ENCODE assay signal across 21 cellular contexts in the genomic region with DNA sequence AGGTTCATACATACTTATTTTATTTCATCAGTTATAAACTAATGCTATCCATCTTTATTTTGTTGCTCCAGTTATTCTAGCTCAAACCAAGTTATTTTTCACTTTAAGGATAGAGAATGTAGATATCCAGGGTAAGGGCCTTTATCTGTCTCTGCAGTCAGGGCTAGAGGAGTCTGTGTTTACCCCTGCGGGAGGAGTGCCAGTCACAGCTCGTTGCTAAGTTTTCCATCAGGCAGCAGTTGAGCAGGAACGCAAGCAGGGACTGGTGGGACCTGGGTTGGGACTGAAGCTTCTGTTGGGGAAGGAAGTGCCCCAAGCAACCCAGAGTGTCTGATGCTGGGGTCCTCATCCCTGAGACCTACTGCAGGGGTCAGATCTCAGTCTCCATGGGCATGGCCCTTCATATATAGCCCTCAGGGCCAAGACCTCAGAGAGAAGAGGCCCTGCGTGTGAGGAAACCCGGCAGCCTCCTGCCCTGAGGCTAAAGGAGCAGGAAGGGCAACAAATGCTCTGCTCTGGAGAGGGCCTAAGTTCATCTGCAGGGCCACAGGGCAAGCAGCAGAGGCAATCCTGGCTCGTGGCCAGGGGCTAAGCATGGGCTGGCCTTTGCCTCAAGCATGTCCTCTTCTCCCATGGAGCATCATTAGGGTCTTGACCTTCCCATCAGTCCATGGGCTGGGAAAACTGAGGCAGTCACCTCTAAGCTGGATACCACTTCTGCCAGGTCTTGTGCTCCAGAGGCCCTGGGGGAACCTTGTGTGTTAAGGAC. TPM values are rescaled to one million over a fixed set of nuclear protein-coding genes. Genes with fewer than 3 reads are reported as not detected.
A peak's percentile ranks its signal among the peaks of the same experiment; 100 is the strongest.
DNase-seq lines count a peak whose midpoint lies in the region; ATAC-seq and TF ChIP-seq lines count a peak whose summit lies in the region.
"Had no signal": no experiment of that assay in that cellular context is flagged by ENCODE, and none has a peak within 500 bp of the region (broad histone marks: within the 10 kb centered on the region; RNA-seq: fewer than 3 reads in every experiment).

No MANE protein-coding gene starts in this region.

- intact Hi-C loops in dendritic cell treated with granulocyte-macrophage colony-stimulating factor and Interleukin-4, amounts not matched to agents 40 ng/mL and 50 ng/mL, for 4 days (cut with micrococcal nuclease) = no loop called here
- intact Hi-C loops in mucosa of descending colon (cut with DNase I, micrococcal nuclease) (no loop called here), lower lobe of right lung (cut with DNase I) (no loop called here)

- H3K4me1 Mint-ChIP-seq in dendritic cell treated with granulocyte-macrophage colony-stimulating factor and Interleukin-4, amounts not matched to agents 40 ng/mL and 50 ng/mL, for 4 days (ENCODE audit: low read depth) = peaks cover 74% of the 10 kb centered on the region
- H3K4me1 Mint-ChIP-seq in activated naive CD8-positive, alpha-beta T cell treated with anti-CD3 and anti-CD28 coated beads for 36 hours = peaks cover 6% of the 10 kb centered on the region

- peak; percentile 34 for ATAC-seq in mucosa of descending colon
- no peak for ATAC-seq in lower lobe of right lung
- ATAC-seq: activated CD4-positive, CD25-positive, alpha-beta regulatory T cell treated with anti-CD3 and anti-CD28 coated beads, Interleukin-2, amount 50 U/mL, for 24 hours; natural killer cell had no signal

- no peak overlapping the region for H3K4me3 Mint-ChIP-seq in dendritic cell treated with granulocyte-macrophage colony-stimulating factor and Interleukin-4, amounts not matched to agents 40 ng/mL and 50 ng/mL, for 4 days
- no peak overlapping the region for H3K4me3 Mint-ChIP-seq in activated naive CD8-positive, alpha-beta T cell treated with anti-CD3 and anti-CD28 coated beads for 36 hours
- H3K4me3 Mint-ChIP-seq: activated CD4-positive, alpha-beta memory T cell treated with anti-CD3 and anti-CD28 coated beads, Interleukin-2, amount 10 ng/mL, durations not matched to agents 7 days and 5 days; natural killer cell had no signal

- no peak for DNase-seq in HL-60 (ENCODE audit: low read depth in 1 of 2, low spot score in 1 of 2)
- DNase-seq in mucosa of descending colon = no peak
- DNase-seq in activated naive CD8-positive, alpha-beta T cell treated with anti-CD3 and anti-CD28 coated beads for 36 hours = no peak
- no peak for DNase-seq in HuH-7 (ENCODE audit: low spot score)
- DNase-seq in pons (ENCODE audit: low spot score) = no peak
- DNase-seq in lower lobe of right lung = no peak
- DNase-seq: activated CD4-positive, alpha-beta memory T cell treated with anti-CD3 and anti-CD28 coated beads, Interleukin-2, amount 10 ng/mL, durations not matched to agents 7 days and 5 days; activated gamma-delta T cell; activated T-cell treated with anti-CD3 and anti-CD28 coated beads for 4 hours; CD8-positive, alpha-beta memory T cell; HCEC 1CT; natural killer cell; NCI-H524 treated with DMSO at 0.1 percent for 48 hours; SW 1271; T1000; upper lobe of right lung had no signal

- H3K27me3 ChIP-seq in HL-60 (ENCODE audit: insufficient read depth, poor library complexity, severe bottlenecking) (no peaks in the 10 kb centered on the region), lower lobe of right lung (ENCODE audit: low read depth) (no peaks in the 10 kb centered on the region)
- H3K27me3 ChIP-seq: upper lobe of right lung had no signal

- no peaks in the 10 kb centered on the region for H3K27me3 Mint-ChIP-seq in dendritic cell treated with granulocyte-macrophage colony-stimulating factor and Interleukin-4, amounts not matched to agents 40 ng/mL and 50 ng/mL, for 4 days
- H3K27me3 Mint-ChIP-seq in activated naive CD8-positive, alpha-beta T cell treated with anti-CD3 and anti-CD28 coated beads for 36 hours = no peaks in the 10 kb centered on the region

- H3K4me1 ChIP-seq in mucosa of descending colon (ENCODE audit: low read depth) (peaks cover 16% of the 10 kb centered on the region), lower lobe of right lung (peaks cover 4% of the 10 kb centered on the region)
- H3K4me1 ChIP-seq: parathyroid adenoma, upper lobe of right lung had no signal

- no peak overlapping the region for H3K4me3 ChIP-seq in HL-60 (replicated peaks; ENCODE audit: insufficient read depth, low read length)
- H3K4me3 ChIP-seq in mucosa of descending colon = no peak overlapping the region
- H3K4me3 ChIP-seq in lower lobe of right lung = no peak overlapping the region
- H3K4me3 ChIP-seq: upper lobe of right lung had no signal

- H3K27ac ChIP-seq in C4-2B (peak overlapping the region; percentile 74), HL-60 (replicated peaks) (0 out of 2 replicates have a peak overlapping the region, but pooled peaks have one; percentile 9), lower lobe of right lung (no peak overlapping the region)
- H3K27ac ChIP-seq: parathyroid adenoma, upper lobe of right lung had no signal

- TF ChIP-seq CTCF in C4-2B (conservative IDR thresholded peaks at IDR 0.05) (no peak), HL-60 (IDR thresholded peaks at IDR 0.05; ENCODE audit: insufficient read depth, low read length) (no peak), mucosa of descending colon (IDR thresholded peaks at IDR 0.05) (no peak), lower lobe of right lung (IDR thresholded peaks at IDR 0.05) (no peak)

- H3K36me3 ChIP-seq in mucosa of descending colon (ENCODE audit: low read depth) = no peaks in the 10 kb centered on the region
- H3K36me3 ChIP-seq in lower lobe of right lung = no peaks in the 10 kb centered on the region
- H3K36me3 ChIP-seq: upper lobe of right lung had no signal

- H3K27ac Mint-ChIP-seq in dendritic cell treated with granulocyte-macrophage colony-stimulating factor and Interleukin-4, amounts not matched to agents 40 ng/mL and 50 ng/mL, for 4 days = peak overlapping the region; percentile 13
- no peak overlapping the region for H3K27ac Mint-ChIP-seq in activated naive CD8-positive, alpha-beta T cell treated with anti-CD3 and anti-CD28 coated beads for 36 hours
- H3K27ac Mint-ChIP-seq: activated CD4-positive, alpha-beta memory T cell treated with anti-CD3 and anti-CD28 coated beads, Interleukin-2, amount 10 ng/mL, durations not matched to agents 7 days and 5 days; CD8-positive, alpha-beta memory T cell; natural killer cell had no signal

- H3K9me3 ChIP-seq in mucosa of descending colon (peaks cover 9% of the 10 kb centered on the region), lower lobe of right lung (peaks cover 10% of the 10 kb centered on the region)
- H3K9me3 ChIP-seq: upper lobe of right lung had no signal

- H3K36me3 Mint-ChIP-seq in dendritic cell treated with granulocyte-macrophage colony-stimulating factor and Interleukin-4, amounts not matched to agents 40 ng/mL and 50 ng/mL, for 4 days (ENCODE audit: low read depth) = peaks cover 15% of the 10 kb centered on the region
- H3K36me3 Mint-ChIP-seq in activated naive CD8-positive, alpha-beta T cell treated with anti-CD3 and anti-CD28 coated beads for 36 hours = peaks cover 14% of the 10 kb centered on the region

- peaks cover 16% of the 10 kb centered on the region for H3K9me3 Mint-ChIP-seq in dendritic cell treated with granulocyte-macrophage colony-stimulating factor and Interleukin-4, amounts not matched to agents 40 ng/mL and 50 ng/mL, for 4 days
- peaks cover 13% of the 10 kb centered on the region for H3K9me3 Mint-ChIP-seq in activated naive CD8-positive, alpha-beta T cell treated with anti-CD3 and anti-CD28 coated beads for 36 hours
- H3K9me3 Mint-ChIP-seq: activated CD4-positive, alpha-beta memory T cell treated with anti-CD3 and anti-CD28 coated beads, Interleukin-2, amount 10 ng/mL, durations not matched to agents 7 days and 5 days had no signal

RNA-seq across cellular contexts. Expression of a gene that starts 6.6 kb away (rescaled TPM):
- total RNA-seq in mucosa of descending colon (10 to 100 TPM in 1 of 3 donors, 1 to 10 TPM in 2; 2.7 to 13.4 (median 3.6) TPM), lower lobe of right lung (8.5 TPM)
- 1 to 10 TPM in 1 of 2 experiments, under 1 TPM in 1; 0.95 to 1.3 TPM for total RNA-seq in activated naive CD8-positive, alpha-beta T cell treated with anti-CD3 and anti-CD28 coated beads for 36 hours
- total RNA-seq: G401 had no signal

RNA-seq across cellular contexts. Expression of a gene that starts 43.3 kb away (rescaled TPM):
- total RNA-seq in mucosa of descending colon (10 to 100 TPM in 1 of 3 donors, 1 to 10 TPM in 2; 5.1 to 59.0 (median 5.6) TPM), lower lobe of right lung (6.7 TPM)
- under 1 TPM in 1 of 2 experiments, not detected in 1; 0.31 TPM for total RNA-seq in activated naive CD8-positive, alpha-beta T cell treated with anti-CD3 and anti-CD28 coated beads for 36 hours
- total RNA-seq: activated CD4-positive, alpha-beta memory T cell treated with anti-CD3 and anti-CD28 coated beads, Interleukin-2, amount 10 ng/mL, durations not matched to agents 7 days and 5 days; G401; natural killer cell had no signal
